ENCODE assay signal across 1 cellular context in the genomic region with DNA sequence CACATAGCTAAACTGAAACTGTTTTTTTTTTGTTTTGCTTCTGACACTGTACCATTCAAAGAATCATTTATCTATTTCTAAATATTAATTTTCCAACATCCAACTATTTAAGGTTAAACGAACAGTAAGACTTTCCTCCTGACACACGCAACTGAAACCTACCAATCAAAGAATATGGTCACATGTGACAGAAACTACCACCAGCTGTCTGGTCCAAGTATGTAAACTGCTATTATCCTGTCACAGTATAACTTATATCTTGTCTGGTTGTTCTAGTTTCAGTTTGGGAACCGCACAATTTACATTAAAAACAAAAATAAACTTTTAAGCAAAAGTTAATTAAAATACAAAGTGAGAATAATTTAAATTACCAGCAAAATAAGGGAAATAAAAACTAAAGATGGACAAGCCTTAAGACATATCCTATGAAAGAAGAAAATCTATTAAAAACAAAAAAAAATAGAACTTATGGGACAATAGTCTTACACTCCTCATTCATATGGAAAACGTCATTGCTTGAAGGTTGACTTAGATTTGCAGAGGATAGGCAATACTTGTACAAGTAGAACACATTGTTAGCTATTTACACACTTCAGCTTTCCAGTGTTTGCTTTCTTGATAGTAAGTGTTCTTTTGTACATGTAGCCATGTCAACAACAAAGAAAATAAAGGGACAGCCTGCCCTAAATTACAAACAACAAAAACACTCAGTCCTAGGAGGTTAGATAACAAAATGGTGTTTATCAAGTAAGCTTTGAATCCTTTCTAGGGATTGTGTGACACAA.
TF ChIP-seq lines count a peak whose summit lies in the region.

No MANE protein-coding gene starts in this region.

TF ChIP-seq in GM23338, 12 proteins besides CTCF, POLR2A, EP300 and RAD21 (continued from another document):
- no peak for TF ChIP-seq ZNF462 (CRISPR knock-in tag; IDR thresholded peaks at IDR 0.05)
